ENCODE assay signal across 21 cellular contexts in genomic region chr17:4596636-4597380, GRCh38. TPM values are rescaled to one million over a fixed set of nuclear protein-coding genes. Genes with fewer than 3 reads are reported as not detected.
DNase-seq lines count a peak whose midpoint lies in the region; ATAC-seq and TF ChIP-seq lines count a peak whose summit lies in the region.
"Had no signal": no experiment of that assay in that cellular context is flagged by ENCODE, and none has a peak within 500 bp of the region (broad histone marks: within the 10 kb centered on the region; RNA-seq: fewer than 3 reads in every experiment).

No MANE protein-coding gene starts in this region.

- H3K79me1 ChIP-seq in neuronal stem cell (ENCODE audit: low read depth, low read length), result no peaks in the 10 kb centered on the region

- no peak overlapping the region for H3K27ac ChIP-seq in neuronal stem cell (replicated peaks; ENCODE audit: low read length)
- H3K27ac ChIP-seq in gastrocnemius medialis, result peak overlapping the region; percentile 86 to 100 (median 94)
- H3K27ac ChIP-seq: 22Rv1, BLaER1 had no signal

- H3K27me3 ChIP-seq in neuronal stem cell (ENCODE audit: control insufficient read depth in 3 of 3, insufficient read depth in 3 of 3, low read depth in 1 of 3, low read length in 3 of 3), result peaks cover 0 to 68% (median 0%) of the 10 kb centered on the region in 3 experiments
- no peaks in the 10 kb centered on the region for H3K27me3 ChIP-seq in gastrocnemius medialis
- H3K27me3 ChIP-seq: BLaER1 had no signal

- H3K4me2 ChIP-seq in neuronal stem cell (ENCODE audit: insufficient read depth, low read length, poor library complexity, severe bottlenecking), result no peak overlapping the region
- H3K4me2 ChIP-seq: BLaER1 had no signal

- no peak overlapping the region for H3K9ac ChIP-seq in neuronal stem cell (ENCODE audit: low read depth, low read length, poor library complexity)
- H3K9ac ChIP-seq: BLaER1 had no signal

- H4K8ac ChIP-seq in neuronal stem cell (ENCODE audit: low read depth, low read length), result no peak overlapping the region

- H3K9me3 Mint-ChIP-seq in natural killer cell treated with Interleukin-12 subunit alpha and Interleukin-12 subunit beta and Interleukin-15 and Interleukin-18, amount 100 ng/mL, for 72 hours, result no peaks in the 10 kb centered on the region
- no peaks in the 10 kb centered on the region for H3K9me3 Mint-ChIP-seq in natural killer cell
- H3K9me3 Mint-ChIP-seq: CD14-positive monocyte; CD4-positive, alpha-beta memory T cell had no signal

- peak overlapping the region; percentile 81 for H3K18ac ChIP-seq in neuronal stem cell (ENCODE audit: low read length)

- no peak overlapping the region for H3K27ac Mint-ChIP-seq in natural killer cell treated with Interleukin-12 subunit alpha and Interleukin-12 subunit beta and Interleukin-15 and Interleukin-18, amount 100 ng/mL, for 72 hours
- H3K27ac Mint-ChIP-seq in natural killer cell, result no peak overlapping the region
- H3K27ac Mint-ChIP-seq: CD4-positive, alpha-beta memory T cell had no signal

- H3K4me1 Mint-ChIP-seq in natural killer cell treated with Interleukin-12 subunit alpha and Interleukin-12 subunit beta and Interleukin-15 and Interleukin-18, amount 100 ng/mL, for 72 hours (ENCODE audit: low read depth in 2 of 2), result no peaks in the 10 kb centered on the region
- H3K4me1 Mint-ChIP-seq in natural killer cell, result peaks cover 5% of the 10 kb centered on the region in 2 donors

- intact Hi-C loops in Right ventricle myocardium inferior (cut with DNase I), result no loop called here
- intact Hi-C loops in left cardiac atrium (cut with DNase I), result no loop called here
- intact Hi-C loops in natural killer cell (cut with micrococcal nuclease), result no loop called here
- intact Hi-C loops in gastrocnemius medialis (cut with DNase I; ENCODE audit: low total_unique reads), result no loop called here

- no peak overlapping the region for H3K4me3 Mint-ChIP-seq in natural killer cell treated with Interleukin-12 subunit alpha and Interleukin-12 subunit beta and Interleukin-15 and Interleukin-18, amount 100 ng/mL, for 72 hours
- no peak overlapping the region for H3K4me3 Mint-ChIP-seq in natural killer cell
- H3K4me3 Mint-ChIP-seq: CD14-positive monocyte; CD4-positive, alpha-beta memory T cell; H9 had no signal

- H3K4me3 ChIP-seq in neuronal stem cell (ENCODE audit: low read length in 2 of 2), result no peak overlapping the region
- no peak overlapping the region for H3K4me3 ChIP-seq in gastrocnemius medialis
- H3K4me3 ChIP-seq: BLaER1 had no signal

- H3K27me3 Mint-ChIP-seq in natural killer cell treated with Interleukin-12 subunit alpha and Interleukin-12 subunit beta and Interleukin-15 and Interleukin-18, amount 100 ng/mL, for 72 hours, result peaks cover 0 to 8% of the 10 kb centered on the region in 2 donors
- peaks cover 0 to 4% of the 10 kb centered on the region in 2 donors for H3K27me3 Mint-ChIP-seq in natural killer cell (ENCODE audit: low read depth in 2 of 2)

- H3K36me3 Mint-ChIP-seq in natural killer cell treated with Interleukin-12 subunit alpha and Interleukin-12 subunit beta and Interleukin-15 and Interleukin-18, amount 100 ng/mL, for 72 hours, result no peaks in the 10 kb centered on the region
- no peaks in the 10 kb centered on the region for H3K36me3 Mint-ChIP-seq in natural killer cell
- H3K36me3 Mint-ChIP-seq: CD14-positive monocyte; CD4-positive, alpha-beta memory T cell had no signal

- H3K4ac ChIP-seq in neuronal stem cell (ENCODE audit: low read length), result peak overlapping the region; percentile 72

- peak overlapping the region; percentile 5 for H2BK5ac ChIP-seq in neuronal stem cell (ENCODE audit: low read length)

- peak overlapping the region; percentile 97 for H2AK5ac ChIP-seq in neuronal stem cell (ENCODE audit: low read depth, low read length)

- ATAC-seq in Right ventricle myocardium inferior (no peak), left cardiac atrium (no peak), natural killer cell (no peak), gastrocnemius medialis (no peak)
- no peak for ATAC-seq in natural killer cell treated with Interleukin-12 subunit alpha and Interleukin-12 subunit beta and Interleukin-15 and Interleukin-18, amount 100 ng/mL, for 72 hours

- H2BK15ac ChIP-seq in neuronal stem cell (ENCODE audit: low read length), result peak overlapping the region; percentile 96

- H3K14ac ChIP-seq in neuronal stem cell (ENCODE audit: low read length), result peak overlapping the region; percentile 28

- no CpG with 5 or more reads among the region's 36 CpGs for WGBS in neuronal stem cell (ENCODE audit: extremely low coverage in 2 of 2, insufficient read length in 2 of 2, insufficient replicate concordance in 1 of 2), 2 donors

- DNase-seq in Right ventricle myocardium inferior (ENCODE audit: missing footprints) (peak; percentile 50), left cardiac atrium (no peak), natural killer cell (no peak), neuronal stem cell (ENCODE audit: low spot score) (no peak), gastrocnemius medialis (no peak), hippocampal formation (lab: John Stamatoyannopoulos, UW) (no peak)
- DNase-seq in natural killer cell treated with Interleukin-12 subunit alpha and Interleukin-12 subunit beta and Interleukin-15 and Interleukin-18, amount 100 ng/mL, for 72 hours (ENCODE audit: low spot score), result peak; percentile 29
- no peak for DNase-seq in stimulated activated CD4-positive, alpha-beta T cell treated with anti-CD3 and anti-CD28 coated beads, Interleukin-1b, Interleukin-23, amount 100 ng/mL, for 48 hours
- DNase-seq: CD4-positive, alpha-beta memory T cell; DMS153; DMS79; GDM1; GOT3; H9 had no signal

- H2BK12ac ChIP-seq in neuronal stem cell (ENCODE audit: low read length), result peak overlapping the region; percentile 97

- H3K4me1 ChIP-seq in neuronal stem cell (ENCODE audit: control insufficient read depth in 2 of 2, insufficient read depth in 1 of 2, low read depth in 1 of 2, low read length in 2 of 2), result peaks cover 19 to 32% of the 10 kb centered on the region in 2 donors
- peaks cover 76 to 82% of the 10 kb centered on the region in 2 donors for H3K4me1 ChIP-seq in gastrocnemius medialis

- no peak overlapping the region for H2BK120ac ChIP-seq in neuronal stem cell (ENCODE audit: low read depth, low read length)

- H2AFZ ChIP-seq in neuronal stem cell (ENCODE audit: low read length), result no peak overlapping the region

- H3K23ac ChIP-seq in neuronal stem cell (ENCODE audit: low read depth, low read length, poor library complexity), result peak overlapping the region; percentile 69

- no peaks in the 10 kb centered on the region for H3K9me3 ChIP-seq in neuronal stem cell (replicated peaks in 1 of 2; ENCODE audit: control insufficient read depth in 2 of 2, insufficient read depth in 1 of 2, low read depth in 1 of 2, low read length in 2 of 2)
- no peaks in the 10 kb centered on the region for H3K9me3 ChIP-seq in gastrocnemius medialis
- H3K9me3 ChIP-seq: BLaER1 had no signal

- no peak overlapping the region for H4K91ac ChIP-seq in neuronal stem cell (ENCODE audit: low read depth, low read length, poor library complexity)

- in situ Hi-C loops in gastrocnemius medialis (cut with MboI; ENCODE audit: low sequenced_read_pairs in 4 of 4), result no loop called here

- H3K36me3 ChIP-seq in neuronal stem cell (replicated peaks in 1 of 2; ENCODE audit: control insufficient read depth in 2 of 2, insufficient read depth in 2 of 2, low read length in 2 of 2), result no peaks in the 10 kb centered on the region
- peaks cover 0 to 49% of the 10 kb centered on the region in 2 donors for H3K36me3 ChIP-seq in gastrocnemius medialis
- H3K36me3 ChIP-seq: BLaER1 had no signal

- TF ChIP-seq POLR2A in gastrocnemius medialis (IDR thresholded peaks at IDR 0.05), result no peak

- TF ChIP-seq CTCF in natural killer cell (IDR thresholded peaks at IDR 0.05), result no peak
- TF ChIP-seq CTCF in gastrocnemius medialis (IDR thresholded peaks at IDR 0.05 in 4 of 5, conservative IDR thresholded peaks at IDR 0.05 in 1 of 5), result no peak

RNA-seq across cellular contexts. Expression of gene SMTNL2, which starts 12.5 kb away (rescaled TPM):
- total RNA-seq in Right ventricle myocardium inferior, result 48.6 TPM
- total RNA-seq in left cardiac atrium, result 10 to 100 TPM; 13.2 to 13.3 TPM
- total RNA-seq in natural killer cell treated with Interleukin-12 subunit alpha and Interleukin-12 subunit beta and Interleukin-15 and Interleukin-18, amount 100 ng/mL, for 72 hours, result not detected
- total RNA-seq in natural killer cell, result not detected
- polyA plus RNA-seq in neuronal stem cell (2013, experiment 1 of 2), result 8.7 TPM
- 9.0 TPM for polyA plus RNA-seq in neuronal stem cell (2013, experiment 2 of 2)
- total RNA-seq in gastrocnemius medialis, result 100 to 1,000 TPM; 110 to 588 (median 420) TPM
- total RNA-seq: A673; CD4-positive, alpha-beta memory T cell; Daoy; HT-29 had no signal
- polyA plus RNA-seq: CD4-positive, alpha-beta memory T cell had no signal

RNA-seq across cellular contexts. Expression of gene GGT6, which starts 36.4 kb away (rescaled TPM):
- total RNA-seq in Right ventricle myocardium inferior (0.14 TPM), left cardiac atrium (not detected), natural killer cell (not detected), gastrocnemius medialis (under 1 TPM in 1 of 4 donors, not detected in 3; 0.63 TPM)
- total RNA-seq in natural killer cell treated with Interleukin-12 subunit alpha and Interleukin-12 subunit beta and Interleukin-15 and Interleukin-18, amount 100 ng/mL, for 72 hours, result not detected
- not detected for polyA plus RNA-seq in neuronal stem cell (2013, experiment 1 of 2)
- not detected for polyA plus RNA-seq in neuronal stem cell (2013, experiment 2 of 2)
- total RNA-seq: A673; CD4-positive, alpha-beta memory T cell; Daoy had no signal
- polyA plus RNA-seq: AG04450; CD14-positive monocyte; CD4-positive, alpha-beta memory T cell had no signal

RNA-seq across cellular contexts. Expression of gene MYBBP1A, which starts 41.6 kb away (rescaled TPM):
- 19.2 TPM for total RNA-seq in Right ventricle myocardium inferior
- 10 to 100 TPM; 17.6 to 34.9 TPM for total RNA-seq in left cardiac atrium
- 100 to 1,000 TPM in 1 of 2 donors, 10 to 100 TPM in 1; 92.3 to 246 TPM for total RNA-seq in natural killer cell treated with Interleukin-12 subunit alpha and Interleukin-12 subunit beta and Interleukin-15 and Interleukin-18, amount 100 ng/mL, for 72 hours
- 10 to 100 TPM; 50.5 to 58.1 (median 52.7) TPM for total RNA-seq in natural killer cell
- polyA plus RNA-seq in neuronal stem cell (2013, experiment 1 of 2), result 15.0 TPM
- 14.9 TPM for polyA plus RNA-seq in neuronal stem cell (2013, experiment 2 of 2)
- 10 to 100 TPM; 42.5 to 60.2 (median 48.9) TPM for total RNA-seq in gastrocnemius medialis

RNA-seq across cellular contexts. Expression of gene ALOX15, which starts 44.7 kb away (rescaled TPM):
- total RNA-seq in Right ventricle myocardium inferior (0.19 TPM), left cardiac atrium (10 to 100 TPM in 1 of 2 donors, 1 to 10 TPM in 1; 4.7 to 11.7 TPM), natural killer cell (not detected), gastrocnemius medialis (not detected)
- total RNA-seq in natural killer cell treated with Interleukin-12 subunit alpha and Interleukin-12 subunit beta and Interleukin-15 and Interleukin-18, amount 100 ng/mL, for 72 hours, result not detected
- polyA plus RNA-seq in neuronal stem cell (2013, experiment 1 of 2), result 0.21 TPM
- polyA plus RNA-seq in neuronal stem cell (2013, experiment 2 of 2), result 0.15 TPM
- total RNA-seq: A673, Daoy had no signal
- polyA plus RNA-seq: AG04450; CD4-positive, alpha-beta memory T cell had no signal

Comparison
In these comparisons a context has a peak if more than half of its experiments do, and no peak if none do; other contexts are left out.
1. DNase-seq: peak in Right ventricle myocardium inferior (single experiment) and natural killer cell treated with Interleukin-12 subunit alpha and Interleukin-12 subunit beta and Interleukin-15 and Interleukin-18, amount 100 ng/mL, for 72 hours (single experiment); none in left cardiac atrium (single experiment), natural killer cell (single experiment), neuronal stem cell (single experiment), gastrocnemius medialis (0 of 2), hippocampal formation (0 of 2) and stimulated activated CD4-positive, alpha-beta T cell treated with anti-CD3 and anti-CD28 coated beads, Interleukin-1b, Interleukin-23, amount 100 ng/mL, for 48 hours (single experiment).
2. RNA of gene SMTNL2, which starts 12.5 kb away (total RNA-seq): 110 to 588 TPM in gastrocnemius medialis, 48.6 TPM in Right ventricle myocardium inferior (single experiment) and 13.2 to 13.3 TPM in left cardiac atrium; not detected in natural killer cell treated with Interleukin-12 subunit alpha and Interleukin-12 subunit beta and Interleukin-15 and Interleukin-18, amount 100 ng/mL, for 72 hours and not detected in natural killer cell; every median in the first group is over 10 times any median in the second.